ENCODE assay signal across 13 cellular contexts in genomic region chr9:70868661-70869652, GRCh38.
DNase-seq lines count a peak whose midpoint lies in the region; ATAC-seq, FAIRE-seq and TF ChIP-seq lines count a peak whose summit lies in the region.
"Had no signal": no experiment of that assay in that cellular context is flagged by ENCODE, and none has a peak within 500 bp of the region (broad histone marks: within the 10 kb centered on the region; RNA-seq: fewer than 3 reads in every experiment).

No MANE protein-coding gene starts in this region.

- H2AFZ ChIP-seq in SK-N-SH (ENCODE audit: low read depth): no peak overlapping the region

- WGBS in SK-N-SH (ENCODE audit: low lambda C conversion rate): 9% methylated on average over 15 of the region's 15 CpGs
- 17 to 19% methylated on average over 15 of the region's 15 CpGs for WGBS in pancreas, 2 donors

- no peaks in the 10 kb centered on the region for H3K36me3 Mint-ChIP-seq in endothelial cell (ENCODE audit: low read depth, unreplicated experiment)
- H3K36me3 Mint-ChIP-seq in CD8-positive, alpha-beta T cell: no peaks in the 10 kb centered on the region

- no peaks in the 10 kb centered on the region for H3K79me2 ChIP-seq in SK-N-SH (ENCODE audit: insufficient read depth)

- H3K36me3 ChIP-seq in A673 (ENCODE audit: insufficient read depth, low read length, poor library complexity, severe bottlenecking) (no peaks in the 10 kb centered on the region), SK-N-SH (replicated peaks in 1 of 2; ENCODE audit: control insufficient read depth in 1 of 2, insufficient read depth in 2 of 2, low read length in 1 of 2) (no peaks in the 10 kb centered on the region), pancreas (no peaks in the 10 kb centered on the region)
- H3K36me3 ChIP-seq in CD8-positive, alpha-beta T cell (ENCODE audit: insufficient read depth, low read length): no peaks in the 10 kb centered on the region
- H3K36me3 ChIP-seq: BLaER1 had no signal

- H4K20me1 ChIP-seq in SK-N-SH (ENCODE audit: insufficient read depth): no peaks in the 10 kb centered on the region
- H4K20me1 ChIP-seq: BLaER1 had no signal

- H3K27ac ChIP-seq in A673 (ENCODE audit: low read depth, low read length, poor library complexity, severe bottlenecking) (no peak overlapping the region), SK-N-SH (ENCODE audit: low read depth in 2 of 2, low read length in 1 of 2) (no peak overlapping the region), pancreas (no peak overlapping the region)
- no peak overlapping the region for H3K27ac ChIP-seq in CD8-positive, alpha-beta T cell (ENCODE audit: low read depth, low read length)
- H3K27ac ChIP-seq: BLaER1 had no signal

- H3K4me1 ChIP-seq in A673 (ENCODE audit: insufficient read depth, low read length, poor library complexity, severe bottlenecking): no peaks in the 10 kb centered on the region
- H3K4me1 ChIP-seq in SK-N-SH (ENCODE audit: control insufficient read depth in 1 of 2, insufficient read depth in 2 of 2, low read depth in 1 of 2, low read length in 1 of 2): no peaks in the 10 kb centered on the region
- H3K4me1 ChIP-seq in pancreas: no peaks in the 10 kb centered on the region
- no peaks in the 10 kb centered on the region for H3K4me1 ChIP-seq in CD8-positive, alpha-beta T cell (ENCODE audit: insufficient read depth, low read length)

- POLR2A ChIA-PET in A673 (lab: Charles Lee; ENCODE audit: low non-redundant PET): no interaction called here
- POLR2A ChIA-PET in SK-N-SH (lab: Yijun Ruan, JAX): no interaction called here
- POLR2A ChIA-PET in CD8-positive, alpha-beta T cell (lab: Charles Lee): no interaction called here

- H3K9me3 Mint-ChIP-seq in endothelial cell (ENCODE audit: unreplicated experiment): no peaks in the 10 kb centered on the region
- H3K9me3 Mint-ChIP-seq in CD8-positive, alpha-beta T cell: no peaks in the 10 kb centered on the region
- H3K9me3 Mint-ChIP-seq: natural killer cell had no signal

- no peak for FAIRE-seq in pancreas (lab: Jason Lieb, UNC)
- FAIRE-seq: GM18507 had no signal

- no peaks in the 10 kb centered on the region for H3K27me3 Mint-ChIP-seq in endothelial cell (ENCODE audit: unreplicated experiment)
- no peaks in the 10 kb centered on the region for H3K27me3 Mint-ChIP-seq in CD8-positive, alpha-beta T cell (ENCODE audit: low read depth)

- H3K9ac ChIP-seq in SK-N-SH: no peak overlapping the region
- H3K9ac ChIP-seq: BLaER1 had no signal

- H3F3A ChIP-seq in SK-N-SH (replicated peaks; ENCODE audit: insufficient read depth): no peaks in the 10 kb centered on the region

- ATAC-seq in pancreas (peak in 3 of 4 donors; percentile 75 to 90 (median 87)), HG02678 (IDR thresholded peaks at IDR 0.05; ENCODE audit: unreplicated experiment) (no peak)
- no peak for ATAC-seq in CD8-positive, alpha-beta T cell
- ATAC-seq: natural killer cell, Panc1 had no signal

- CTCF ChIA-PET in A673 (lab: Charles Lee) (no interaction called here), SK-N-SH (lab: Yijun Ruan, JAX) (no interaction called here)
- CTCF ChIA-PET in CD8-positive, alpha-beta T cell (lab: Charles Lee): no interaction called here

- H3K27me3 ChIP-seq in A673 (replicated peaks; ENCODE audit: insufficient read depth, low read depth, low read length, poor library complexity) (no peaks in the 10 kb centered on the region), SK-N-SH (ENCODE audit: insufficient read depth) (peaks cover 55% of the 10 kb centered on the region), pancreas (peaks cover 0 to 6% (median 0%) of the 10 kb centered on the region in 4 donors)
- H3K27me3 ChIP-seq in CD8-positive, alpha-beta T cell (ENCODE audit: insufficient read depth, low read length): no peaks in the 10 kb centered on the region
- H3K27me3 ChIP-seq: BLaER1 had no signal

- DNase-seq in A673 (ENCODE audit: low spot score) (peak; percentile 3), SK-N-SH (no peak), glomerular endothelial cell (ENCODE audit: extremely low read depth, low read depth, low spot score) (peak; percentile 7), pancreas (peak in 2 of 6 donors; percentile 6 to 13), endothelial cell (ENCODE audit: low spot score) (no peak), NCI-H2029 treated with DMSO at 0.1 percent for 48 hours (lab: John Stamatoyannopoulos, UW) (no peak)
- DNase-seq in CD8-positive, alpha-beta T cell: no peak
- DNase-seq: KBM-7, natural killer cell had no signal

- no TSS peak for BruUV-seq in A673 (replicated peaks; lab: Mats Ljungman, UMichigan)

- no peak overlapping the region for H3K27ac Mint-ChIP-seq in endothelial cell (ENCODE audit: unreplicated experiment)
- no peak overlapping the region for H3K27ac Mint-ChIP-seq in CD8-positive, alpha-beta T cell
- H3K27ac Mint-ChIP-seq: natural killer cell had no signal

- peak overlapping the region; percentile 72 for H3K4me2 ChIP-seq in SK-N-SH
- H3K4me2 ChIP-seq: BLaER1 had no signal

- H3K4me3 ChIP-seq in A673 (ENCODE audit: low read depth, low read length, poor library complexity, severe bottlenecking) (no peak overlapping the region), SK-N-SH (ENCODE audit: low read depth in 2 of 2, low read length in 1 of 2) (peak overlapping the region in 1 of 2 experiments; percentile 56; a peak in 2 of 4 replicates), pancreas (peak overlapping the region in 3 of 4 donors; percentile 7 to 39 (median 25))
- no peak overlapping the region for H3K4me3 ChIP-seq in CD8-positive, alpha-beta T cell (ENCODE audit: low read depth, low read length)
- H3K4me3 ChIP-seq: BLaER1 had no signal

- TF ChIP-seq CTCF in A673 (conservative IDR thresholded peaks at IDR 0.05; ENCODE audit: low read depth, low read length): no peak
- TF ChIP-seq CTCF in SK-N-SH (IDR thresholded peaks at IDR 0.05): no peak
- TF ChIP-seq CTCF in pancreas (IDR thresholded peaks at IDR 0.05): no peak
- TF ChIP-seq CTCF in endothelial cell (IDR thresholded peaks at IDR 0.05; ENCODE audit: unreplicated experiment): no peak
- no peak for TF ChIP-seq CTCF in CD8-positive, alpha-beta T cell (IDR thresholded peaks at IDR 0.05)

- H3K4me3 Mint-ChIP-seq in endothelial cell (ENCODE audit: unreplicated experiment): no peak overlapping the region
- no peak overlapping the region for H3K4me3 Mint-ChIP-seq in CD8-positive, alpha-beta T cell
- H3K4me3 Mint-ChIP-seq: natural killer cell had no signal

- no peaks in the 10 kb centered on the region for H3K4me1 Mint-ChIP-seq in endothelial cell (ENCODE audit: unreplicated experiment)
- H3K4me1 Mint-ChIP-seq in CD8-positive, alpha-beta T cell (ENCODE audit: low read depth): no peaks in the 10 kb centered on the region
- H3K4me1 Mint-ChIP-seq: natural killer cell had no signal

- 0 out of 2 replicates have a peak, but pooled peaks cover 4% of the 10 kb centered on the region for H3K9me2 ChIP-seq in SK-N-SH

- intact Hi-C loops in A673 (cut with micrococcal nuclease; ENCODE audit: unreplicated experiment) (no loop called here), pancreas (cut with DNase I) (no loop called here)
- intact Hi-C loops in CD8-positive, alpha-beta T cell (cut with DNase I, micrococcal nuclease): no loop called here

- TF ChIP-seq RAD21 in SK-N-SH (IDR thresholded peaks at IDR 0.05; ENCODE audit: low read length): no peak

- H3K9me3 ChIP-seq in A673 (ENCODE audit: low read depth, low read length, poor library complexity, severe bottlenecking) (no peaks in the 10 kb centered on the region), SK-N-SH (no peaks in the 10 kb centered on the region), pancreas (no peaks in the 10 kb centered on the region)
- H3K9me3 ChIP-seq in CD8-positive, alpha-beta T cell (ENCODE audit: low read length): no peaks in the 10 kb centered on the region
- H3K9me3 ChIP-seq: BLaER1 had no signal

- TF ChIP-seq EP300 in SK-N-SH (IDR thresholded peaks at IDR 0.05; ENCODE audit: borderline replicate concordance in 1 of 2, low read depth in 1 of 2, low read length in 1 of 2): no peak

TF ChIP-seq in SK-N-SH, 30 proteins besides CTCF, POLR2A, EP300 and RAD21:
- TF ChIP-seq NFIC (IDR thresholded peaks at IDR 0.05; ENCODE audit: borderline replicate concordance) (no peak), ZBTB33 (IDR thresholded peaks at IDR 0.05; ENCODE audit: borderline replicate concordance, low read depth) (no peak), RFX5 (IDR thresholded peaks at IDR 0.05; ENCODE audit: low read length) (no peak), MAX (IDR thresholded peaks at IDR 0.05; ENCODE audit: low read depth) (no peak), RCOR1 (IDR thresholded peaks at IDR 0.05; ENCODE audit: low read length) (no peak), GABPA (IDR thresholded peaks at IDR 0.05; ENCODE audit: low read depth) (no peak), JUND (IDR thresholded peaks at IDR 0.05) (no peak), USF2 (IDR thresholded peaks at IDR 0.05; ENCODE audit: borderline replicate concordance, low read depth, low read length) (no peak), MXI1 (IDR thresholded peaks at IDR 0.05; ENCODE audit: low read depth, low read length) (no peak), RXRA (IDR thresholded peaks at IDR 0.05; ENCODE audit: borderline replicate concordance, low read depth) (no peak), YY1 (IDR thresholded peaks at IDR 0.05; ENCODE audit: low read depth) (no peak)

Comparison
In these comparisons a context has a peak if more than half of its experiments do, and no peak if none do; other contexts are left out.
1. DNase-seq: peak in A673 (single experiment) and glomerular endothelial cell (single experiment); none in SK-N-SH (single experiment), endothelial cell (single experiment), CD8-positive, alpha-beta T cell (0 of 7) and NCI-H2029 treated with DMSO at 0.1 percent for 48 hours (single experiment).
2. H3K4me3 ChIP-seq: peak in pancreas (3 of 4); none in A673 (single experiment) and CD8-positive, alpha-beta T cell (single experiment).
3. ATAC-seq: peak in pancreas (3 of 4); none in HG02678 (single experiment) and CD8-positive, alpha-beta T cell (single experiment).